ENCODE assay signal across 7 cellular contexts in genomic region chr3:47803478-47804025, GRCh38. TPM values are rescaled to one million over a fixed set of nuclear protein-coding genes. Genes with fewer than 3 reads are reported as not detected.
DNase-seq lines count a peak whose midpoint lies in the region; ATAC-seq and TF ChIP-seq lines count a peak whose summit lies in the region.

No MANE protein-coding gene starts in this region.

- no peaks in the 10 kb centered on the region; the same call in 1 of the 2 replicates for H3K36me3 ChIP-seq in PC-3 (ENCODE audit: low read depth, low read length)

- no peak overlapping the region for H2BK20ac ChIP-seq in H9 (ENCODE audit: low read depth, low read length, poor library complexity, severe bottlenecking)

- no peak for TF ChIP-seq CTCF in H9 (conservative IDR thresholded peaks at IDR 0.05)
- no peak for TF ChIP-seq CTCF in PC-3 (conservative IDR thresholded peaks at IDR 0.05; ENCODE audit: low read depth, low read length)

- intact Hi-C loops in PC-3 (cut with micrococcal nuclease) (loop anchor here (5.0 kb wide), 1 partner anchor 291 kb away; the partner anchor contains the start of gene ELP6), posterior vena cava (cut with DNase I) (no loop called here)

- peak overlapping the region; percentile 95 for H3K18ac ChIP-seq in H9 (ENCODE audit: insufficient read length, low read depth, low read length)

- TSS peak; percentile 47 for BruUV-seq in PC-3 (replicated peaks; lab: Mats Ljungman, UMichigan)

- H2AFZ ChIP-seq in H9 (ENCODE audit: low read length) = no peak overlapping the region
- peak overlapping the region; percentile 99 for H2AFZ ChIP-seq in PC-3 (ENCODE audit: low read length)

- H2AK5ac ChIP-seq in H9 (ENCODE audit: insufficient read length, low read length) = no peak overlapping the region

- H3K4me3 Mint-ChIP-seq in H9 = peak overlapping the region; percentile 95 to 99

- peak overlapping the region; percentile 96 for H3K14ac ChIP-seq in H9 (ENCODE audit: insufficient read depth, low read length)

- no peaks in the 10 kb centered on the region for H3K9me2 ChIP-seq in PC-3 (replicated peaks; ENCODE audit: low read length)

- CTCF ChIA-PET in PC-3 (lab: Charles Lee) = no interaction called here

- no peak overlapping the region for H3K27ac ChIP-seq in H9 (ENCODE audit: insufficient read length, low read depth, low read length)
- H3K27ac ChIP-seq in PC-3 (ENCODE audit: low read length) = peak overlapping the region; percentile 84
- H3K27ac ChIP-seq in epithelial cell of prostate = peak overlapping the region; percentile 97

- no peak overlapping the region for H4K8ac ChIP-seq in H9 (replicated peaks; ENCODE audit: insufficient read length, low read depth, low read length)

- no peak overlapping the region for H3K56ac ChIP-seq in H9 (ENCODE audit: insufficient read length, low read depth, low read length)

- no peaks in the 10 kb centered on the region for H3F3A ChIP-seq in PC-3 (ENCODE audit: low read length, unreplicated experiment)

- no peaks in the 10 kb centered on the region for H3K27me3 ChIP-seq in H9 (ENCODE audit: insufficient read depth, low read length)
- no peaks in the 10 kb centered on the region for H3K27me3 ChIP-seq in PC-3 (ENCODE audit: low read length)

- H3K36me3 Mint-ChIP-seq in H9 (ENCODE audit: insufficient read depth in 1 of 3, low read depth in 3 of 3) = peaks cover 10 to 17% (median 13%) of the 10 kb centered on the region in 3 experiments; a peak in 6 of 7 replicates

- H3K9ac ChIP-seq in H9 (ENCODE audit: extremely low read depth, insufficient read length, low read length) = peak overlapping the region; percentile 93
- peak overlapping the region; percentile 87 for H3K9ac ChIP-seq in PC-3 (ENCODE audit: low read length)

- H2BK5ac ChIP-seq in H9 (ENCODE audit: insufficient read length, low read length) = no peak overlapping the region

- H3K27me3 Mint-ChIP-seq in H9 (ENCODE audit: low read depth) = no peaks in the 10 kb centered on the region

- H3K4me2 ChIP-seq in H9 (ENCODE audit: insufficient read depth, insufficient read length, low read length) = peak overlapping the region; percentile 77
- H3K4me2 ChIP-seq in PC-3 (ENCODE audit: low read length) = peak overlapping the region; percentile 98

- WGBS in H9 (ENCODE audit: extremely low coverage, insufficient read length, low lambda C conversion rate) = no CpG with 5 or more reads among the region's 20 CpGs

- H2BK120ac ChIP-seq in H9 (ENCODE audit: low read depth, low read length, poor library complexity, severe bottlenecking) = peak overlapping the region; percentile 74

- H2BK12ac ChIP-seq in H9 (ENCODE audit: insufficient read length, low read depth, low read length) = no peak overlapping the region

- DNase-seq in H9 = no peak
- no peak for DNase-seq in PC-3
- no peak for DNase-seq in epithelial cell of prostate (ENCODE audit: low read depth, low spot score)
- peak; percentile 2 for DNase-seq in posterior vena cava (ENCODE audit: low spot score)
- DNase-seq in NCI-H2196 (lab: John Stamatoyannopoulos, UW; ENCODE audit: unreplicated experiment) = no peak
- no peak for DNase-seq in NK-92 treated with Interleukin-12 subunit alpha and Interleukin-12 subunit beta, amount 100 ng/mL, for 24 hours (lab: John Stamatoyannopoulos, UW)
- no peak for DNase-seq in activated CD4-positive, alpha-beta T cell treated with anti-CD3 and anti-CD28 coated beads, Interleukin-2, amount 50 U/mL, for 48 hours

- no peak overlapping the region for H3T11ph ChIP-seq in H9 (ENCODE audit: low read length)

- ATAC-seq in PC-3 = no peak

- peak overlapping the region; percentile 95 to 100 (median 99) for H3K27ac Mint-ChIP-seq in H9

- no peak overlapping the region for H2BK15ac ChIP-seq in H9 (ENCODE audit: low read depth, low read length)

- H3K4me1 ChIP-seq in H9 (ENCODE audit: insufficient read depth, low read length) (no peaks in the 10 kb centered on the region), PC-3 (ENCODE audit: insufficient read depth, low read length) (peaks cover 17% of the 10 kb centered on the region; the same call in 1 of the 2 replicates)

- POLR2A ChIA-PET in PC-3 (lab: Charles Lee; ENCODE audit: unreplicated experiment) = no interaction called here

- no peaks in the 10 kb centered on the region for H3K9me3 ChIP-seq in H9 (ENCODE audit: control insufficient read depth, low read depth, low read length)
- H3K9me3 ChIP-seq in PC-3 (ENCODE audit: low read length) = no peaks in the 10 kb centered on the region

- H4K20me1 ChIP-seq in H9 (ENCODE audit: control insufficient read depth, insufficient read depth, insufficient read length) (no peaks in the 10 kb centered on the region), PC-3 (ENCODE audit: low read length) (no peaks in the 10 kb centered on the region)

- H3K4me3 ChIP-seq in PC-3 (ENCODE audit: low read length) = peak overlapping the region; percentile 96

- H3K79me2 ChIP-seq in H9 (ENCODE audit: insufficient read depth, low read length) = peaks cover 8% of the 10 kb centered on the region; the same call in 1 of the 2 replicates
- peaks cover 20% of the 10 kb centered on the region for H3K79me2 ChIP-seq in PC-3 (ENCODE audit: low read length)

- H3K23ac ChIP-seq in H9 (ENCODE audit: insufficient read length, low read depth, low read length) = no peak overlapping the region

- peaks cover 15 to 20% of the 10 kb centered on the region in 2 experiments for H3K4me1 Mint-ChIP-seq in H9

- H4K91ac ChIP-seq in H9 (ENCODE audit: insufficient read length, low read depth, low read length) = no peak overlapping the region

- H3K23me2 ChIP-seq in H9 (ENCODE audit: insufficient read length, low read depth, low read length, poor library complexity, severe bottlenecking) = peaks cover 10% of the 10 kb centered on the region

- H3K9me3 Mint-ChIP-seq in H9 = no peaks in the 10 kb centered on the region

- peak overlapping the region; percentile 68; the same call in 1 of the 2 replicates for H3K4ac ChIP-seq in H9 (ENCODE audit: low read depth, low read length)

- H4K5ac ChIP-seq in H9 (ENCODE audit: insufficient read length, low read depth, low read length) = peak overlapping the region; percentile 9

- H3K79me1 ChIP-seq in H9 (ENCODE audit: insufficient read depth, low read depth, low read length, poor library complexity, severe bottlenecking) = peaks cover 5% of the 10 kb centered on the region

RNA-seq across cellular contexts. Expression of gene DHX30, which starts 0.6 kb away (rescaled TPM):
- total RNA-seq in H9 (2021) = 107 TPM in 2 replicates
- total RNA-seq in PC-3 (2014; rRNA removed) = 152 and 153 TPM in 2 replicates
- total RNA-seq in posterior vena cava = 10 to 100 TPM; 41.0 to 41.4 TPM

RNA-seq across cellular contexts. Expression of gene SMARCC1, which starts 21.9 kb away (rescaled TPM):
- total RNA-seq in H9 (2021) (268 and 274 TPM in 2 replicates), PC-3 (2014; rRNA removed) (43.1 and 53.0 TPM in 2 replicates), posterior vena cava (10 to 100 TPM; 53.4 to 84.8 TPM)
